ENCODE assay signal across 8 cellular contexts in the genomic region with DNA sequence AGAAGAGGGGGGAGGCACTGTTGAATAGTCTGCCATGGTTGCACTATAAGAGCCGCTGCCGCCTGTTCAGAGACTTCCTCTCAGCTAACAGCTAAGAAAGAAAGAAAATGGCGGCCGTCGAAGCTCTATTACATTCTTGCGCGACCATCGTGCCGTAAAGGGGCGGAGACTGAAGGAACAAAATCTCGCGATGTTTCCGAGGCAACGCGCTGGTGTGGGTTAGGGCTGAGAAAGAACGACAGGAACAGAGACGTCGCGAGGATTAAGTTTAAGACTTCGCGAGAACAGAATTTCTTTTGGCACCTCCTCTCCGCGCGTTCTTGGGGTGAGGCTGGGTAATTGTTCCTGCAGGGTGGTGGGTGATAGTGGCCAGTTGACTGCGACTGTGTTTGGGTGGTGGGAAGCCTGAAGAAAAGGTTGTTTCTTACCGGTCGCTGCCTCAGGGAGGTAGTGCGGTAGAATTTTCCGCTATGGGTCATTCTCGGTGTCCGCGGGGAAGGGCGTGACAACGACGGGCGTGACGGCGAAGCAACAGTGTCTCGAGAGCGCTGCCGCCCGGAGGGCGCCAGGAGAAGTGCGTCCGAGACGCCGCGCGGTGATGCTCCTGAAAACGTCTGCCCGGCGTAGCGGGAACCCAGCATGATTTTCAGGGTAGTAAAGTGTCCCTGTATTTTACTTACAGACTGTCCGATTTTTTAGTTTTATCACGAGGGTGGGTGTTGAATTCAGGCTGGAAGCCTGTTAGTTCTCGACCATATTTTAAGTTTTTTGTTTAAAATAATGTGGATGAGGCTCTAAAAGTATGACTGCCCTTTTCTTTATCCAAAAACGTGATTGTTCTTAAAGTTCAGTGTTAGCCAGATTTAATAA. TPM values are rescaled to one million over a fixed set of nuclear protein-coding genes. Genes with fewer than 3 reads are reported as not detected.
DNase-seq lines count a peak whose midpoint lies in the region; ATAC-seq and TF ChIP-seq lines count a peak whose summit lies in the region.

A gene with protein sequence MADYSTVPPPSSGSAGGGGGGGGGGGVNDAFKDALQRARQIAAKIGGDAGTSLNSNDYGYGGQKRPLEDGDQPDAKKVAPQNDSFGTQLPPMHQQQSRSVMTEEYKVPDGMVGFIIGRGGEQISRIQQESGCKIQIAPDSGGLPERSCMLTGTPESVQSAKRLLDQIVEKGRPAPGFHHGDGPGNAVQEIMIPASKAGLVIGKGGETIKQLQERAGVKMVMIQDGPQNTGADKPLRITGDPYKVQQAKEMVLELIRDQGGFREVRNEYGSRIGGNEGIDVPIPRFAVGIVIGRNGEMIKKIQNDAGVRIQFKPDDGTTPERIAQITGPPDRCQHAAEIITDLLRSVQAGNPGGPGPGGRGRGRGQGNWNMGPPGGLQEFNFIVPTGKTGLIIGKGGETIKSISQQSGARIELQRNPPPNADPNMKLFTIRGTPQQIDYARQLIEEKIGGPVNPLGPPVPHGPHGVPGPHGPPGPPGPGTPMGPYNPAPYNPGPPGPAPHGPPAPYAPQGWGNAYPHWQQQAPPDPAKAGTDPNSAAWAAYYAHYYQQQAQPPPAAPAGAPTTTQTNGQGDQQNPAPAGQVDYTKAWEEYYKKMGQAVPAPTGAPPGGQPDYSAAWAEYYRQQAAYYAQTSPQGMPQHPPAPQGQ (minus strand): TSS at position 104 of the 870 bp plus-strand sequence. CDS start 68 bp downstream, at position 36.

- peak within 1 kb of the TSS; percentile 100 for H4K12ac ChIP-seq in trophoblast cell (ENCODE audit: low read depth, low read length)

- H3K18ac ChIP-seq in trophoblast cell (ENCODE audit: low read length), result peak within 1 kb of the TSS; percentile 95

- ATAC-seq in HG02642 (IDR thresholded peaks at IDR 0.05; ENCODE audit: poor library complexity, unreplicated experiment), result peak; percentile 81

- H3K9ac ChIP-seq in trophoblast cell (ENCODE audit: low read length), result peak within 1 kb of the TSS; percentile 92

- peak within 1 kb of the TSS; percentile 100 for H3K14ac ChIP-seq in trophoblast cell (ENCODE audit: low read length)

- no peaks in the 10 kb centered on the region for H3K9me3 Mint-ChIP-seq in type B pancreatic cell

- H3K23ac ChIP-seq in trophoblast cell (ENCODE audit: low read length), result no peak within 1 kb of the TSS

- H3K36me3 ChIP-seq in cardiac muscle cell (peaks cover 4% of the 10 kb centered on the region), trophoblast cell (ENCODE audit: control insufficient read depth in 1 of 2, insufficient read depth in 2 of 2, low read length in 2 of 2) (peaks cover 2 to 8% of the 10 kb centered on the region in 2 experiments)

- peaks cover 25% of the 10 kb centered on the region for H3K79me2 ChIP-seq in trophoblast cell (ENCODE audit: control insufficient read depth, insufficient read depth, low read length, poor library complexity)

- H2AK5ac ChIP-seq in trophoblast cell (ENCODE audit: low read length), result peak within 1 kb of the TSS; percentile 38

- H3K27ac ChIP-seq in cardiac muscle cell (peak within 1 kb of the TSS; percentile 99), trophoblast cell (ENCODE audit: low read depth, low read length) (peak within 1 kb of the TSS; percentile 99)

- H3K27me3 ChIP-seq in cardiac muscle cell (no peaks in the 10 kb centered on the region), trophoblast cell (ENCODE audit: insufficient read depth, low read length) (no peaks in the 10 kb centered on the region)

- peak within 1 kb of the TSS; percentile 98 for H4K91ac ChIP-seq in trophoblast cell (ENCODE audit: low read depth, low read length)

- H2BK12ac ChIP-seq in trophoblast cell (ENCODE audit: low read length), result no peak within 1 kb of the TSS

- DNase-seq in GM12865 (ENCODE audit: low read depth) (peak; percentile 99), NCI-H1105 (lab: John Stamatoyannopoulos, UW) (peak; percentile 98), SKM-1 treated with dmso at 0.1 percent for 144 hours (lab: John Stamatoyannopoulos, UW; ENCODE audit: unreplicated experiment) (peak; percentile 98), cardiac muscle cell (ENCODE audit: low read depth in 1 of 2, low spot score in 1 of 2) (peak; percentile 99), trophoblast cell (peak; percentile 97 to 100), type B pancreatic cell (ENCODE audit: extremely low spot score, unreplicated experiment) (peak; percentile 93)
- DNase-seq in activated naive CD8-positive, alpha-beta T cell treated with anti-CD3 and anti-CD28 coated beads, Interleukin-2, amount 50 U/mL, for 16 hours (ENCODE audit: low read depth, low spot score), result peak; percentile 85

- peak within 1 kb of the TSS; percentile 54 for H3K4me2 ChIP-seq in trophoblast cell (ENCODE audit: low read length)

- peaks cover 28% of the 10 kb centered on the region for H3K4me1 Mint-ChIP-seq in type B pancreatic cell (ENCODE audit: unreplicated experiment)

- H3K79me1 ChIP-seq in trophoblast cell (ENCODE audit: low read length), result peaks cover 14% of the 10 kb centered on the region

- H3K4me1 ChIP-seq in cardiac muscle cell (ENCODE audit: low read depth) (peaks cover 29% of the 10 kb centered on the region), trophoblast cell (ENCODE audit: control insufficient read depth in 1 of 2, insufficient read depth in 2 of 2, low read length in 2 of 2) (peaks cover 5 to 9% of the 10 kb centered on the region in 2 experiments)

- no peaks in the 10 kb centered on the region for H3K27me3 Mint-ChIP-seq in type B pancreatic cell

- peak within 1 kb of the TSS; percentile 60 for H3K4me3 ChIP-seq in GM12865 (ENCODE audit: low read depth, low read length)
- peak within 1 kb of the TSS; percentile 83 for H3K4me3 ChIP-seq in cardiac muscle cell
- peak within 1 kb of the TSS; percentile 87 for H3K4me3 ChIP-seq in trophoblast cell (ENCODE audit: low read depth, low read length)

- WGBS in trophoblast cell (ENCODE audit: extremely low coverage, insufficient coverage, insufficient read length), result no CpG with 5 or more reads among the region's 57 CpGs

- no peak within 1 kb of the TSS for H3K27ac Mint-ChIP-seq in type B pancreatic cell

- peak within 1 kb of the TSS; percentile 100 for H4K8ac ChIP-seq in trophoblast cell (ENCODE audit: low read depth, low read length)

- peaks cover 19% of the 10 kb centered on the region for H3K36me3 Mint-ChIP-seq in type B pancreatic cell

- peak within 1 kb of the TSS; percentile 97 for H3K4ac ChIP-seq in trophoblast cell (ENCODE audit: low read depth, low read length)

- H2BK5ac ChIP-seq in trophoblast cell (ENCODE audit: low read depth, low read length, poor library complexity), result peak within 1 kb of the TSS; percentile 100

- H2AFZ ChIP-seq in trophoblast cell (ENCODE audit: insufficient read depth, low read length, poor library complexity), result peak within 1 kb of the TSS; percentile 99

- peak; percentile 64 for TF ChIP-seq CTCF in GM12865 (IDR thresholded peaks at IDR 0.05; ENCODE audit: insufficient read depth, low read depth, low read length, missing control alignments)
- TF ChIP-seq CTCF in cardiac muscle cell (IDR thresholded peaks at IDR 0.05; ENCODE audit: low read depth, low read length), result peak; percentile 73
- TF ChIP-seq CTCF in type B pancreatic cell (conservative IDR thresholded peaks at IDR 0.05), result peak; percentile 77

- H2BK120ac ChIP-seq in trophoblast cell (ENCODE audit: insufficient read depth, low read length, poor library complexity), result peak within 1 kb of the TSS; percentile 96

- H3K9me3 ChIP-seq in cardiac muscle cell (ENCODE audit: low read depth), result no peaks in the 10 kb centered on the region
- H3K9me3 ChIP-seq in trophoblast cell (ENCODE audit: insufficient read depth, low read depth, low read length), result no peaks in the 10 kb centered on the region

- no peak within 1 kb of the TSS for H3K4me3 Mint-ChIP-seq in type B pancreatic cell

RNA-seq across cellular contexts. Expression of the gene that starts here (rescaled TPM):
- total RNA-seq in cardiac muscle cell, result 119 and 174 TPM in 2 replicates
- 86.3 and 96.0 TPM in 2 replicates for polyA plus RNA-seq in cardiac muscle cell
- 144 TPM in 2 replicates for polyA plus RNA-seq in trophoblast cell (2013)
- 123 and 220 TPM in 2 replicates for total RNA-seq in type B pancreatic cell (ENCODE audit: low replicate concordance)

Comparison
In these comparisons a context has a peak if more than half of its experiments do, and no peak if none do; other contexts are left out.
1. Peak in every context shown above with its lines: DNase-seq, ATAC-seq, H3K4me3 ChIP-seq and H3K27ac ChIP-seq.